ENCODE assay signal across 7 cellular contexts in the genomic region with DNA sequence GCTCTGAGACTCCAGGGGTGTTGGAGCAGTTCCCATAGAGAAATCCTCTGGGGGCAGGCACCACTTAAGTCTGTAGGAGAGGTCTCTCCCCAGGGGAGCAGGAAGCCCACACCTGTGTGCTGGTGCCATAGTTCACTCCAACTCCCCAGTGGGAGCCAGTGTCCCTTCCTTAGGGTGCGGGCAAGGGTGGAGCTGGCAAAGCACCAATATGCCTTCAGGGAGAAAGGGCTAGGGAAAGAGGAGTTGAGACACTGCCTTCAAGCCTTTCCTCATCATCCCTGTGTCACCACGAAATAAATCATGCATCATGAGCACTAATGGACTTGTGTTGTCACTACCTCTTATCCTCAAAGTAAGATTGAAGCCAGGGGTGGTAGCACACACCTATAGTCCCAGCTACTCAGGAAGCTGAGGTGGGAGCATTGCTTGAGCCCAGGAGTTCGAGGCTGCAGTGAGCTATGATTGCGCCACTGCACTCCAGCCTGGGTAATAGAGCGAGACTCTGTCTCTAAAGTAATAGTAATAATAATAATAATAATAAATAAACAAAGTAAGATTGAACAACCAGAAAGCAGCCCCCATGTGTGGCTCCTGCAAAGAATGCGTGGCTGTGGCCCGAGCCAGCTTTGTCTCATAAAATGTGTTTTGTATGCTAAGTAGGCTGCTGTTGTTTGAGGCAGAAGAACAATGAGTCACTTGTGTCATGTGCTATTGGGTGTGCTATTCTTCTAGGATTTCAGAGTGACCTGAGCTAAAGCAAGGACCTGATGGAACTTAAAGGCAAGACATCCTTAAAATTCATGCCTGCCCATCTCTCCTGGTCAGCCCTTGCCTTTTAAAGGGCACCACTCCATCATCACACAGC. TPM values are rescaled to one million over a fixed set of nuclear protein-coding genes. Genes with fewer than 3 reads are reported as not detected.
DNase-seq lines count a peak whose midpoint lies in the region; ATAC-seq and TF ChIP-seq lines count a peak whose summit lies in the region.
"Had no signal": no experiment of that assay in that cellular context is flagged by ENCODE, and none has a peak within 500 bp of the region (broad histone marks: within the 10 kb centered on the region; RNA-seq: fewer than 3 reads in every experiment).

No MANE protein-coding gene starts in this region.

- H3K4me2 ChIP-seq in mesendoderm (ENCODE audit: low read length), result no peak overlapping the region

- H3K27ac ChIP-seq in body of pancreas (peak overlapping the region in 3 of 4 donors; percentile 62 to 84 (median 71)), mesendoderm (ENCODE audit: low read depth, low read length) (no peak overlapping the region)

- peaks cover 12% of the 10 kb centered on the region for H3K4me1 Mint-ChIP-seq in activated naive CD8-positive, alpha-beta T cell treated with anti-CD3 and anti-CD28 coated beads, Interleukin-2, amount 50 U/mL, for 24 hours

- TF ChIP-seq CTCF in body of pancreas (IDR thresholded peaks at IDR 0.05), result no peak

- DNase-seq in EL, result peak; percentile 49
- DNase-seq in body of pancreas, result no peak
- peak; percentile 78 for DNase-seq in mesendoderm
- no peak for DNase-seq in activated naive CD8-positive, alpha-beta T cell treated with anti-CD3 and anti-CD28 coated beads, Interleukin-2, amount 50 U/mL, for 24 hours
- DNase-seq in NCI-H510A (lab: John Stamatoyannopoulos, UW), result no peak
- no peak for DNase-seq in retina

- H3K36me3 ChIP-seq in body of pancreas (replicated peaks in 1 of 2; ENCODE audit: insufficient read depth in 1 of 2, low read depth in 2 of 2), result no peaks in the 10 kb centered on the region
- no peaks in the 10 kb centered on the region for H3K36me3 ChIP-seq in mesendoderm (ENCODE audit: control insufficient read depth, insufficient read depth, low read length)
- H3K36me3 ChIP-seq: adrenal gland had no signal

- no peak overlapping the region for H3K27ac Mint-ChIP-seq in activated naive CD8-positive, alpha-beta T cell treated with anti-CD3 and anti-CD28 coated beads, Interleukin-2, amount 50 U/mL, for 24 hours

- intact Hi-C loops in body of pancreas (cut with DNase I), result loop anchor here (10.0 kb wide), 1 partner anchor 61 kb away; a partner anchor contains a TSS

- no peaks in the 10 kb centered on the region for H3K79me2 ChIP-seq in mesendoderm (ENCODE audit: control insufficient read depth, insufficient read depth, low read length)

- no peak overlapping the region for H4K8ac ChIP-seq in mesendoderm (ENCODE audit: low read depth, low read length)

- 87 to 90% methylated on average over 7 of the region's 7 CpGs for WGBS in body of pancreas, 2 donors
- WGBS in mesendoderm (ENCODE audit: extremely low coverage, insufficient coverage, low lambda C conversion rate), result no CpG with 5 or more reads among the region's 7 CpGs

- no peaks in the 10 kb centered on the region for H3K79me1 ChIP-seq in mesendoderm (ENCODE audit: low read length)

- no peak overlapping the region for H3K9ac ChIP-seq in mesendoderm (ENCODE audit: low read length)

- no peaks in the 10 kb centered on the region for H3K36me3 Mint-ChIP-seq in activated naive CD8-positive, alpha-beta T cell treated with anti-CD3 and anti-CD28 coated beads, Interleukin-2, amount 50 U/mL, for 24 hours (ENCODE audit: low read depth)

- H3K27me3 ChIP-seq in body of pancreas (no peaks in the 10 kb centered on the region), mesendoderm (ENCODE audit: insufficient read depth, low read length, poor library complexity) (no peaks in the 10 kb centered on the region)
- H3K27me3 ChIP-seq: adrenal gland had no signal

- H3K27me3 Mint-ChIP-seq in activated naive CD8-positive, alpha-beta T cell treated with anti-CD3 and anti-CD28 coated beads, Interleukin-2, amount 50 U/mL, for 24 hours, result no peaks in the 10 kb centered on the region

- H3K9me3 Mint-ChIP-seq in activated naive CD8-positive, alpha-beta T cell treated with anti-CD3 and anti-CD28 coated beads, Interleukin-2, amount 50 U/mL, for 24 hours, result no peaks in the 10 kb centered on the region

- no peak overlapping the region for H3K56ac ChIP-seq in mesendoderm (ENCODE audit: low read length)

- no peak overlapping the region for H3K18ac ChIP-seq in mesendoderm (ENCODE audit: low read length)

- no peak overlapping the region for H2BK15ac ChIP-seq in mesendoderm (replicated peaks; ENCODE audit: low read depth)

- no peak overlapping the region for H2BK120ac ChIP-seq in mesendoderm (ENCODE audit: low read depth, low read length)

- H3K4ac ChIP-seq in mesendoderm (ENCODE audit: low read depth, low read length), result no peak overlapping the region

- H2AK5ac ChIP-seq in mesendoderm (ENCODE audit: low read length), result no peak overlapping the region

- H4K5ac ChIP-seq in mesendoderm (ENCODE audit: low read length), result no peak overlapping the region

- ATAC-seq in body of pancreas, result no peak
- ATAC-seq in activated naive CD8-positive, alpha-beta T cell treated with anti-CD3 and anti-CD28 coated beads, Interleukin-2, amount 50 U/mL, for 24 hours, result no peak

- H3K4me3 ChIP-seq in body of pancreas, result no peak overlapping the region
- H3K4me3 ChIP-seq in mesendoderm (ENCODE audit: low read length), result no peak overlapping the region
- H3K4me3 ChIP-seq: adrenal gland had no signal

- TF ChIP-seq POLR2A in body of pancreas (IDR thresholded peaks at IDR 0.05), result no peak

- H3K9me3 ChIP-seq in body of pancreas, result no peaks in the 10 kb centered on the region
- H3K9me3 ChIP-seq: adrenal gland had no signal

- no peak overlapping the region for H3K23ac ChIP-seq in mesendoderm (ENCODE audit: low read length)

- no peak overlapping the region for H3K4me3 Mint-ChIP-seq in activated naive CD8-positive, alpha-beta T cell treated with anti-CD3 and anti-CD28 coated beads, Interleukin-2, amount 50 U/mL, for 24 hours

- H2BK5ac ChIP-seq in mesendoderm (ENCODE audit: low read length), result no peak overlapping the region

- peaks cover 27% of the 10 kb centered on the region for H3K4me1 ChIP-seq in body of pancreas
- no peaks in the 10 kb centered on the region for H3K4me1 ChIP-seq in mesendoderm (ENCODE audit: control insufficient read depth, low read depth, low read length)

RNA-seq across cellular contexts. Expression of a gene that starts 6.7 kb away (rescaled TPM):
- total RNA-seq in body of pancreas, result 10 to 100 TPM; 12.2 to 14.0 TPM
- 1.3 TPM for polyA plus RNA-seq in mesendoderm (2013, experiment 1 of 2)
- 2.1 TPM for polyA plus RNA-seq in mesendoderm (2013, experiment 2 of 2)

RNA-seq across cellular contexts. Expression of a gene that starts 8.7 kb away (rescaled TPM):
- 10 to 100 TPM in 1 of 2 donors, 1 to 10 TPM in 1; 6.6 to 11.7 TPM for total RNA-seq in body of pancreas
- polyA plus RNA-seq in mesendoderm (2013, experiment 1 of 2), result 5.0 TPM
- polyA plus RNA-seq in mesendoderm (2013, experiment 2 of 2), result 4.9 TPM
- total RNA-seq: adrenal gland had no signal
- polyA plus RNA-seq: adrenal gland had no signal

RNA-seq across cellular contexts. Expression of a gene that starts 24.3 kb away (rescaled TPM):
- total RNA-seq in body of pancreas, result 10 to 100 TPM; 45.8 to 51.1 TPM
- polyA plus RNA-seq in mesendoderm (2013, experiment 1 of 2), result 10.8 TPM
- polyA plus RNA-seq in mesendoderm (2013, experiment 2 of 2), result 8.4 TPM

RNA-seq across cellular contexts. Expression of a gene that starts 43.5 kb away (rescaled TPM):
- total RNA-seq in body of pancreas, result not detected
- 0.07 TPM for polyA plus RNA-seq in mesendoderm (2013, experiment 1 of 2)
- 0.07 TPM for polyA plus RNA-seq in mesendoderm (2013, experiment 2 of 2)

Comparison
In these comparisons a context has a peak if more than half of its experiments do, and no peak if none do; other contexts are left out.
1. DNase-seq: peak in EL (single experiment) and mesendoderm (single experiment); none in body of pancreas (0 of 4), activated naive CD8-positive, alpha-beta T cell treated with anti-CD3 and anti-CD28 coated beads, Interleukin-2, amount 50 U/mL, for 24 hours (single experiment), NCI-H510A (single experiment) and retina (single experiment).